Comparison of ENCODE assay signal across 1 cellular context in genomic region chr2:133553251-133553650, GRCh38.
TF ChIP-seq lines count a peak whose summit lies in the region.

No MANE protein-coding gene starts in this region.

TF ChIP-seq in GM23338, 12 proteins besides CTCF, POLR2A, EP300 and RAD21 (continued from another document):
- TF ChIP-seq ZNF462 (CRISPR knock-in tag; IDR thresholded peaks at IDR 0.05) (no peak), JUNB (IDR thresholded peaks at IDR 0.05; ENCODE audit: unreplicated experiment) (no peak), ZNF331 (CRISPR knock-in tag; IDR thresholded peaks at IDR 0.05; ENCODE audit: low read depth) (no peak), EZH2 (IDR thresholded peaks at IDR 0.05; ENCODE audit: low read depth, unreplicated experiment) (no peak), ETS1 (IDR thresholded peaks at IDR 0.05) (no peak), CREB1 (CRISPR knock-in tag; IDR thresholded peaks at IDR 0.05; ENCODE audit: low read depth) (no peak)
